18 cellular contexts compared by ENCODE assay signal in the genomic region with DNA sequence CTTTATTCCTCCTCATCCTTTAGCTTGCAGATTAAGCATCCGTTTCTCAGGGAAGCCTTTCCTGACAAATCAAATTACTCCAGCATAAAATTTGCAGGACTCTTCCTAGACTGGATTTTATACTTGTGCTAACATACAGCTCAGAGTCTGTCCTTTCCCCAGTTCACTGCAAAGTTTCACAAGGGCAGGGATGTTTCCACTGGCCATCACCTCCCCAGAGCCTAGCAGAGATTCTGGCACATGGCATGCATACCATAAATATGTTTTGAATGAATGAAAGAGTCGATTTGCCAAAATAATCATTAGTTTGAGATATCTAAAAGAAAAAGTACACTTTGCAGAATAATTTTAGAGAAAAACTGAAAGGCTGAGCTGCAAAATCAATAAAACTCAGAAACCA.
"Had no signal": no experiment of that assay in that cellular context is flagged by ENCODE, and none has a peak within 500 bp of the region (broad histone marks: within the 10 kb centered on the region; RNA-seq: fewer than 3 reads in every experiment).

No MANE protein-coding gene starts in this region.

- H3K4me3 Mint-ChIP-seq: activated CD4-positive, alpha-beta T cell treated with anti-CD3 and anti-CD28 coated beads, Interleukin-2, amount 10 ng/mL, durations not matched to agents 7 days and 5 days; activated naive CD8-positive, alpha-beta T cell treated with anti-CD3 and anti-CD28 coated beads for 36 hours; activated T-helper 1 cell treated with anti-CD3 and anti-CD28 coated beads, Interleukin-12 subunit alpha, Interleukin-12 subunit beta, Interleukin-2, Interleukin-4 antibody, amounts not matched to agents 30 ng/mL and 10 ng/mL and 1 ng/mL, durations not matched to agents 14 hours and 24 hours and 36 hours; memory B cell; type B pancreatic cell had no signal

- DNase-seq: activated CD4-positive, alpha-beta T cell treated with anti-CD3 and anti-CD28 coated beads, Interleukin-2, amount 10 ng/mL, durations not matched to agents 7 days and 5 days; activated naive CD8-positive, alpha-beta T cell treated with anti-CD3 and anti-CD28 coated beads for 36 hours; effector CD4-positive, alpha-beta T cell; kidney; left ventricle myocardium superior; naive thymus-derived CD8-positive, alpha-beta T cell; nucleus accumbens; right cardiac atrium; SJCRH30; stimulated activated naive CD8-positive, alpha-beta T cell treated with anti-CD3 and anti-CD28 coated beads, Interleukin-15, Interleukin-2, amounts not matched to agents 100 U/mL and 50 U/mL, for 24 hours had no signal

- H3K27ac ChIP-seq: breast epithelium, esophagus muscularis mucosa, prostate gland, SJCRH30, suprapubic skin had no signal

- H3K4me3 ChIP-seq: breast epithelium, esophagus muscularis mucosa, prostate gland, SJCRH30, suprapubic skin had no signal

- FAIRE-seq: colon, kidney had no signal

- H3K9me3 Mint-ChIP-seq: activated T-helper 1 cell treated with anti-CD3 and anti-CD28 coated beads, Interleukin-12 subunit alpha, Interleukin-12 subunit beta, Interleukin-2, Interleukin-4 antibody, amounts not matched to agents 30 ng/mL and 10 ng/mL and 1 ng/mL, durations not matched to agents 14 hours and 24 hours and 36 hours; type B pancreatic cell had no signal

- ATAC-seq: left ventricle myocardium superior; naive thymus-derived CD8-positive, alpha-beta T cell; right cardiac atrium; stimulated activated naive CD8-positive, alpha-beta T cell treated with anti-CD3 and anti-CD28 coated beads, Interleukin-15, Interleukin-2, amounts not matched to agents 100 U/mL and 50 U/mL, for 24 hours had no signal

- H3K4me1 ChIP-seq: breast epithelium, prostate gland, SJCRH30 had no signal

- H3K27me3 ChIP-seq: breast epithelium, esophagus muscularis mucosa, SJCRH30, suprapubic skin had no signal

- H3K9me3 ChIP-seq: breast epithelium, esophagus muscularis mucosa, prostate gland, SJCRH30, suprapubic skin had no signal

- H3K36me3 ChIP-seq: prostate gland had no signal

- H3K27me3 Mint-ChIP-seq: activated CD4-positive, alpha-beta T cell treated with anti-CD3 and anti-CD28 coated beads, Interleukin-2, amount 10 ng/mL, durations not matched to agents 7 days and 5 days; activated naive CD8-positive, alpha-beta T cell treated with anti-CD3 and anti-CD28 coated beads for 36 hours; memory B cell; naive thymus-derived CD8-positive, alpha-beta T cell; type B pancreatic cell had no signal

- H3K27ac Mint-ChIP-seq: activated CD4-positive, alpha-beta T cell treated with anti-CD3 and anti-CD28 coated beads, Interleukin-2, amount 10 ng/mL, durations not matched to agents 7 days and 5 days; activated naive CD8-positive, alpha-beta T cell treated with anti-CD3 and anti-CD28 coated beads for 36 hours; activated T-helper 1 cell treated with anti-CD3 and anti-CD28 coated beads, Interleukin-12 subunit alpha, Interleukin-12 subunit beta, Interleukin-2, Interleukin-4 antibody, amounts not matched to agents 30 ng/mL and 10 ng/mL and 1 ng/mL, durations not matched to agents 14 hours and 24 hours and 36 hours; memory B cell; naive thymus-derived CD8-positive, alpha-beta T cell; type B pancreatic cell had no signal
